9 cellular contexts compared by ENCODE assay signal in genomic region chr20:17505664-17506517, GRCh38. TPM values are rescaled to one million over a fixed set of nuclear protein-coding genes. Genes with fewer than 3 reads are reported as not detected.
DNase-seq lines count a peak whose midpoint lies in the region; ATAC-seq and TF ChIP-seq lines count a peak whose summit lies in the region.
"Had no signal": no experiment of that assay in that cellular context is flagged by ENCODE, and none has a peak within 500 bp of the region (broad histone marks: within the 10 kb centered on the region; RNA-seq: fewer than 3 reads in every experiment).

No MANE protein-coding gene starts in this region.

- ATAC-seq in GM21825 (IDR thresholded peaks at IDR 0.05; ENCODE audit: unreplicated experiment): no peak

- TF ChIP-seq POLR2A in breast epithelium (IDR thresholded peaks at IDR 0.05) (no peak), testis (IDR thresholded peaks at IDR 0.05) (no peak)

- no peaks in the 10 kb centered on the region for H3K79me2 ChIP-seq in GM23248 (ENCODE audit: insufficient read depth)
- H3K79me2 ChIP-seq in SU-DHL-6 (ENCODE audit: insufficient read depth, low read length): no peaks in the 10 kb centered on the region

- H3K4me2 ChIP-seq in GM23248 (ENCODE audit: unreplicated experiment): peak overlapping the region; percentile 100
- peak overlapping the region; percentile 86 for H3K4me2 ChIP-seq in SU-DHL-6 (ENCODE audit: low read depth, low read length, poor library complexity, severe bottlenecking)

- in situ Hi-C loops in GM23248 (cut with MboI): loop anchor here (25.0 kb wide), 1 partner anchor 781 kb away; the partner anchor contains the start of gene ZNF133

- DNase-seq in GM23248: peak; percentile 83
- no peak for DNase-seq in breast epithelium (ENCODE audit: low spot score in 2 of 2)
- no peak for DNase-seq in testis
- DNase-seq in glomerular visceral epithelial cell (ENCODE audit: extremely low spot score): no peak
- no peak for DNase-seq in NCI-H187 treated with DMSO at 0.1 percent for 48 hours (lab: John Stamatoyannopoulos, UW)

- H3K27ac ChIP-seq in GM23248 (peak overlapping the region; percentile 34; the same call in 1 of the 2 replicates), SU-DHL-6 (ENCODE audit: low read depth, low read length) (no peak overlapping the region), breast epithelium (no peak overlapping the region), muscle layer of duodenum (ENCODE audit: low read length) (no peak overlapping the region), testis (peak overlapping the region in 1 of 2 donors; percentile 16)
- H3K27ac ChIP-seq: SK-N-MC had no signal

- TF ChIP-seq CTCF in SU-DHL-6 (IDR thresholded peaks at IDR 0.05; ENCODE audit: insufficient read depth, low read length, poor library complexity, severe bottlenecking) (no peak), breast epithelium (IDR thresholded peaks at IDR 0.05) (no peak), testis (IDR thresholded peaks at IDR 0.05) (no peak)

- H3K9ac ChIP-seq in GM23248: peak overlapping the region; percentile 74
- peak overlapping the region; percentile 50 for H3K9ac ChIP-seq in SU-DHL-6 (ENCODE audit: low read length)

- 58 to 61% methylated on average over 19 of the region's 19 CpGs for WGBS in GM23248 (ENCODE audit: low coverage in 1 of 2, low lambda C conversion rate in 2 of 2, missing lambda C conversion rate in 2 of 2), 2 experiments
- 64 to 69% methylated on average over 18 to 19 of the region's 19 CpGs for WGBS in testis, 2 donors

- H3K36me3 ChIP-seq in GM23248 (ENCODE audit: low read depth) (no peaks in the 10 kb centered on the region), SU-DHL-6 (ENCODE audit: low read length) (no peaks in the 10 kb centered on the region), breast epithelium (no peaks in the 10 kb centered on the region), muscle layer of duodenum (ENCODE audit: control insufficient read depth in 1 of 2, insufficient read depth in 2 of 2, low read length in 2 of 2) (no peaks in the 10 kb centered on the region), testis (ENCODE audit: low read depth, missing control alignments) (no peaks in the 10 kb centered on the region)

- intact Hi-C loops in breast epithelium (cut with DNase I; ENCODE audit: low total_unique reads) (no loop called here), testis (cut with DNase I; ENCODE audit: low total_unique reads) (no loop called here)

- H3K9me3 ChIP-seq in GM23248 (ENCODE audit: low read depth) (no peaks in the 10 kb centered on the region), SU-DHL-6 (ENCODE audit: insufficient read depth, low read length) (no peaks in the 10 kb centered on the region), breast epithelium (no peaks in the 10 kb centered on the region), muscle layer of duodenum (ENCODE audit: control insufficient read depth in 1 of 2, low read length in 2 of 2) (no peaks in the 10 kb centered on the region), testis (no peaks in the 10 kb centered on the region)

- no peaks in the 10 kb centered on the region for H3K27me3 ChIP-seq in GM23248 (replicated peaks; ENCODE audit: insufficient read depth)
- no peaks in the 10 kb centered on the region for H3K27me3 ChIP-seq in SU-DHL-6 (ENCODE audit: low read length)
- H3K27me3 ChIP-seq in breast epithelium: no peaks in the 10 kb centered on the region
- no peaks in the 10 kb centered on the region for H3K27me3 ChIP-seq in muscle layer of duodenum (ENCODE audit: low read depth, low read length)
- H3K27me3 ChIP-seq in testis: no peaks in the 10 kb centered on the region

- peaks cover 12% of the 10 kb centered on the region; the same call in 1 of the 2 replicates for H3K4me1 ChIP-seq in GM23248 (ENCODE audit: insufficient read depth)
- no peaks in the 10 kb centered on the region for H3K4me1 ChIP-seq in breast epithelium
- H3K4me1 ChIP-seq in muscle layer of duodenum (ENCODE audit: control insufficient read depth in 1 of 2, insufficient read depth in 2 of 2, low read length in 2 of 2): peaks cover 2 to 10% of the 10 kb centered on the region in 2 donors
- peaks cover 8% of the 10 kb centered on the region for H3K4me1 ChIP-seq in testis

- no peaks in the 10 kb centered on the region for H3F3A ChIP-seq in GM23248 (ENCODE audit: insufficient read depth)
- H3F3A ChIP-seq in SU-DHL-6 (ENCODE audit: insufficient read depth): no peaks in the 10 kb centered on the region

- H2AFZ ChIP-seq in GM23248: peak overlapping the region; percentile 97
- H2AFZ ChIP-seq in SU-DHL-6 (ENCODE audit: low read depth, low read length, severe bottlenecking): peak overlapping the region; percentile 99

- H3K4me3 ChIP-seq in GM23248 (peak overlapping the region; percentile 83), SU-DHL-6 (ENCODE audit: insufficient read depth, low read length, poor library complexity, severe bottlenecking) (peak overlapping the region; percentile 38), breast epithelium (peak overlapping the region in 2 of 3 donors; percentile 48 to 77), muscle layer of duodenum (ENCODE audit: low read depth in 1 of 2, low read length in 2 of 2) (peak overlapping the region; percentile 60 to 77), testis (peak overlapping the region; percentile 43 to 58)
- H3K4me3 ChIP-seq: SK-N-MC had no signal

- H3K9me2 ChIP-seq in GM23248 (ENCODE audit: insufficient read depth) (no peaks in the 10 kb centered on the region), SU-DHL-6 (replicated peaks; ENCODE audit: insufficient read depth, low read length) (no peaks in the 10 kb centered on the region)

- no peaks in the 10 kb centered on the region for H4K20me1 ChIP-seq in GM23248 (ENCODE audit: insufficient read depth)
- no peaks in the 10 kb centered on the region for H4K20me1 ChIP-seq in SU-DHL-6 (ENCODE audit: low read depth, low read length)

RNA-seq across cellular contexts. Expression of gene BFSP1, which starts 25.3 kb away (rescaled TPM):
- total RNA-seq in GM23248 (2014; rRNA removed; shearing (Covaris generic)): 0.25 and 0.32 TPM in 2 replicates
- polyA plus RNA-seq in GM23248 (2016; fragmentation: Nextera tagmentation; extraction: Ambion mirVana) (0.25 and 0.28 TPM in 2 replicates), testis (ENCODE audit: insufficient read depth, low read depth, low replicate concordance) (7.4 TPM)
- total RNA-seq in breast epithelium (1 to 10 TPM in 2 of 3 donors, under 1 TPM in 1; 0.80 to 2.8 (median 1.6) TPM), testis (10 to 100 TPM; 10.7 to 11.3 TPM)
